Comparison of ENCODE assay signal across 8 cellular contexts in the genomic region with DNA sequence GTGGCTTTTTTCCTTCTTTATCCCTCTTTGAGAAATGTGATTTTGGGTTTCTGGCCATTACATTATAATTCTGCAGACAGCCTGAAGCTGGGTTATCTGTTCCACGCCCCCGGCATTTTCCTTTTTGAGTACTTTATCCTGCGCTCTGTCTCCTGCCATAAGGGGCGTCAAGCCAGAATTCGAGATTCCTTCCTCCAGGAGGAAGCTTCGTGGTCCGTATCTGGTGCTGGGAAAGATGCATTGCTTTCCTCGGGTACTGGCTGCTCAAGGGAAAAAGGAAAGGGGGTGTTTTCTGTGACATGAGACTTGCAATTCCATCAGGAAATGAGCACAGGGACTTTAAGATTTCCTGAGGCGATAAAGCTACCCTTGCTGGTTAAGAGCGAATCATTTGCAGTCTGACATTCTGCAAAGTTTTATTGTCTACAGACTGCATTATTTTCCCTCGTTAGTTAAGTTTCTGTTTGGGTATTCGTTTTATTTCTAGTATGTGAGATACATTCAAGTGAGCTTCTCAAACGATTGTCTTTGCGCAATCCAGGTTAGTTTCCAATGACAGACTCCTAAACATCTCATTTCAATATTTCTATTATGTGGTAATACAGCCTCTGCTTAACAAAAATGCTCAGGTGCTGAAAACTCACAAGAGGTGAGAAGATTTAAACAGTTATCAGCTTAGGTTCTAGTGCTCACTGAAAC. TPM values are rescaled to one million over a fixed set of nuclear protein-coding genes. Genes with fewer than 3 reads are reported as not detected.
DNase-seq lines count a peak whose midpoint lies in the region; ATAC-seq and TF ChIP-seq lines count a peak whose summit lies in the region.

No MANE protein-coding gene starts in this region.

- H3K9me3 Mint-ChIP-seq in activated naive CD8-positive, alpha-beta T cell (ENCODE audit: low read depth) = no peaks in the 10 kb centered on the region

- peak overlapping the region; percentile 92 for H3K4me3 Mint-ChIP-seq in activated naive CD8-positive, alpha-beta T cell

- no peaks in the 10 kb centered on the region for H3K9me3 ChIP-seq in KOPT-K1 (ENCODE audit: insufficient read depth, low read length, poor library complexity, severe bottlenecking)
- no peaks in the 10 kb centered on the region for H3K9me3 ChIP-seq in parathyroid adenoma (ENCODE audit: control insufficient read depth, low read length)

- peak overlapping the region; percentile 93 for H3K4me2 ChIP-seq in parathyroid adenoma (ENCODE audit: low read length)

- ATAC-seq in left cardiac atrium = peak; percentile 66 to 74
- no peak for ATAC-seq in GM21526 (IDR thresholded peaks at IDR 0.05; ENCODE audit: low FRiP score, unreplicated experiment)
- no peak for ATAC-seq in activated CD4-positive, CD25-positive, alpha-beta regulatory T cell treated with anti-CD3 and anti-CD28 coated beads, Interleukin-2, amount 50 U/mL, for 24 hours

- H3K27ac ChIP-seq in KOPT-K1 (ENCODE audit: low read depth, low read length, poor library complexity, severe bottlenecking) (peak overlapping the region; percentile 65), parathyroid adenoma (peak overlapping the region; percentile 25)

- H3K79me2 ChIP-seq in parathyroid adenoma = no peaks in the 10 kb centered on the region

- H2AFZ ChIP-seq in parathyroid adenoma = peak overlapping the region; percentile 57

- no peak for TF ChIP-seq CTCF in parathyroid adenoma (IDR thresholded peaks at IDR 0.05)

- no peaks in the 10 kb centered on the region for H3K36me3 Mint-ChIP-seq in activated naive CD8-positive, alpha-beta T cell

- peaks cover 9% of the 10 kb centered on the region for H3K4me1 ChIP-seq in parathyroid adenoma

- no peaks in the 10 kb centered on the region for H3K27me3 ChIP-seq in parathyroid adenoma (ENCODE audit: control insufficient read depth, insufficient read depth, low read length)

- H3K36me3 ChIP-seq in KOPT-K1 (ENCODE audit: insufficient read depth, low read length) = peaks cover 22% of the 10 kb centered on the region
- H3K36me3 ChIP-seq in parathyroid adenoma (ENCODE audit: control insufficient read depth, insufficient read depth, low read length) = no peaks in the 10 kb centered on the region

- H3K4me3 ChIP-seq in parathyroid adenoma (ENCODE audit: low read depth, low read length) = peak overlapping the region; percentile 64

- H3K27ac Mint-ChIP-seq in activated naive CD8-positive, alpha-beta T cell = peak overlapping the region; percentile 73

- no peaks in the 10 kb centered on the region for H3K27me3 Mint-ChIP-seq in activated naive CD8-positive, alpha-beta T cell

- intact Hi-C loops in left cardiac atrium (cut with DNase I) = loop anchor here in 1 of 2 donors (10.0 kb wide), 1 partner anchor 121 kb away; no protein-coding TSS in a partner anchor

- DNase-seq in NCI-H524 (lab: John Stamatoyannopoulos, UW) (peak; percentile 56 to 73), NCI-H524 treated with DMSO at 0.1 percent for 48 hours (lab: John Stamatoyannopoulos, UW) (no peak), left cardiac atrium (peak; percentile 42)

- peaks cover 41% of the 10 kb centered on the region for H3K4me1 Mint-ChIP-seq in activated naive CD8-positive, alpha-beta T cell (ENCODE audit: low read depth)

- no peak overlapping the region for H3K9ac ChIP-seq in parathyroid adenoma

RNA-seq across cellular contexts. Expression of a gene that starts 0.7 kb away (rescaled TPM):
- under 1 TPM; 0.26 to 0.27 TPM for total RNA-seq in left cardiac atrium

RNA-seq across cellular contexts. Expression of a gene that starts 37.6 kb away (rescaled TPM):
- 10 to 100 TPM; 10.6 to 11.9 TPM for total RNA-seq in left cardiac atrium

RNA-seq across cellular contexts. Expression of a gene that starts 38.6 kb away (rescaled TPM):
- total RNA-seq in left cardiac atrium = 10 to 100 TPM; 23.2 to 23.7 TPM

Comparison
In these comparisons a context has a peak if more than half of its experiments do, and no peak if none do; other contexts are left out.
1. ATAC-seq: peak in left cardiac atrium (2 of 2); none in GM21526 (single experiment) and activated CD4-positive, CD25-positive, alpha-beta regulatory T cell treated with anti-CD3 and anti-CD28 coated beads, Interleukin-2, amount 50 U/mL, for 24 hours (0 of 2).